Comparison of ENCODE assay signal across 24 cellular contexts in the genomic region with DNA sequence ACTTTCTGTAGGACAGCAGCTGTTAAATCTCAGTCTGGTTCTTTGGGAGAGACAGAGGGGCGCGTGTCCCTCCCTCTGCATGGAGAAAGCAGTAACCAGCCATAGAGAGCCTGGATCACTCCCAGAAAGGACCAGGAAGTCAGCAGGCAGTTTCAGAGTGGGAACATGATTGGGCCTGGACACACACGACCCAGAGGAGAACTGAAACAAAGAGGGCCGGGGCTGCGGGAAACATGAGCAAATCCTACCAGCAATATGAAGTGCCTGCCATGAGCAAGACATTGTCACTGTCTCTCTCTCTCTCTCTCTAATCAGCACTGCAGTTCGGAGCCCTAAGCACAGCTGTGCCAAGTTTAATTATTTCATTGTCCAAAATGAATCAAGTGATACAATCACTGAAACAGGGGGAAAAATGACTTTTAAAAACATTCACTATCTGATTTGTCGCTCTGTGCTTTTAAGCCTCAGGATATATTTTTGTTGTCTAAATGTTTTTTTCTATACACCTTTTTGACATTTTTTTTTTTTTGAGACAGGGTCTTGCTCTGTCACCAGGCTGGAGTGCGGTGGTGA. TPM values are rescaled to one million over a fixed set of nuclear protein-coding genes. Genes with fewer than 3 reads are reported as not detected.
DNase-seq lines count a peak whose midpoint lies in the region; ATAC-seq and TF ChIP-seq lines count a peak whose summit lies in the region.
"Had no signal": no experiment of that assay in that cellular context is flagged by ENCODE, and none has a peak within 500 bp of the region (broad histone marks: within the 10 kb centered on the region; RNA-seq: fewer than 3 reads in every experiment).

No MANE protein-coding gene starts in this region.

- TF ChIP-seq CTCF in fibroblast of pulmonary artery (IDR thresholded peaks at IDR 0.05; ENCODE audit: low read length, missing control alignments) (no peak), osteocyte (IDR thresholded peaks at IDR 0.05) (no peak)

- H3K9me3 Mint-ChIP-seq in osteocyte (ENCODE audit: unreplicated experiment) = no peaks in the 10 kb centered on the region
- H3K9me3 Mint-ChIP-seq: activated naive CD4-positive, alpha-beta T cell treated with anti-CD3 and anti-CD28 coated beads, Interleukin-2, amount 50 U/mL, for 24 hours; activated T-cell treated with anti-CD3 and anti-CD28 coated beads, Interleukin-2, amount 50 U/mL, for 72 hours had no signal

- H3K36me3 Mint-ChIP-seq in osteocyte (ENCODE audit: unreplicated experiment) = no peaks in the 10 kb centered on the region
- H3K36me3 Mint-ChIP-seq: activated naive CD4-positive, alpha-beta T cell treated with anti-CD3 and anti-CD28 coated beads, Interleukin-2, amount 50 U/mL, for 24 hours had no signal

- H3K27me3 Mint-ChIP-seq in osteocyte (ENCODE audit: unreplicated experiment) = peaks cover 6% of the 10 kb centered on the region

- no peak overlapping the region for H3K4me3 Mint-ChIP-seq in osteocyte (ENCODE audit: unreplicated experiment)
- H3K4me3 Mint-ChIP-seq: activated naive CD4-positive, alpha-beta T cell treated with anti-CD3 and anti-CD28 coated beads, Interleukin-2, amount 50 U/mL, for 24 hours; activated T-cell treated with anti-CD3 and anti-CD28 coated beads, Interleukin-2, amount 50 U/mL, for 72 hours had no signal

- no peaks in the 10 kb centered on the region for H3K4me1 Mint-ChIP-seq in osteocyte (ENCODE audit: unreplicated experiment)
- H3K4me1 Mint-ChIP-seq: activated naive CD4-positive, alpha-beta T cell treated with anti-CD3 and anti-CD28 coated beads, Interleukin-2, amount 50 U/mL, for 24 hours had no signal

- ATAC-seq in HG03571 (IDR thresholded peaks at IDR 0.05; ENCODE audit: unreplicated experiment) = no peak
- ATAC-seq: activated T-cell treated with anti-CD3 and anti-CD28 coated beads, Interleukin-2, amount 50 U/mL, for 72 hours; foreskin keratinocyte had no signal

- DNase-seq in Ammon's horn (ENCODE audit: low spot score) (peak; percentile 40), MV-4-11 (lab: John Stamatoyannopoulos, UW) (peak; percentile 88), fibroblast of pulmonary artery (ENCODE audit: low read depth) (peak; percentile 18), midbrain (lab: John Stamatoyannopoulos, UW) (peak; percentile 4), NCI-H1694 (lab: John Stamatoyannopoulos, UW) (no peak), NCI-H187 treated with DMSO at 0.1 percent for 48 hours (lab: John Stamatoyannopoulos, UW) (no peak), osteocyte (ENCODE audit: extremely low spot score, unreplicated experiment) (no peak)
- DNase-seq: activated CD4-positive, CD25-positive, alpha-beta regulatory T cell; activated T-cell treated with anti-CD3 and anti-CD28 coated beads, Interleukin-2, amount 50 U/mL, for 72 hours; colonic mucosa; COR-L47; foreskin keratinocyte; GM23248; NCI-H1417 treated with DMSO at 0.1 percent for 48 hours; NCI-H2171 treated with DMSO at 0.1 percent for 48 hours; NCI-H526 treated with DMSO at 0.1 percent for 48 hours; SHP77; stimulated activated naive CD4-positive, alpha-beta T cell had no signal

- no peak overlapping the region for H3K4me3 ChIP-seq in fibroblast of pulmonary artery (replicated peaks; ENCODE audit: low read depth, low read length)
- H3K4me3 ChIP-seq: colonic mucosa, GM23248, tibial nerve had no signal

- no peak overlapping the region for H3K27ac Mint-ChIP-seq in osteocyte (ENCODE audit: unreplicated experiment)
- H3K27ac Mint-ChIP-seq: activated naive CD4-positive, alpha-beta T cell treated with anti-CD3 and anti-CD28 coated beads, Interleukin-2, amount 50 U/mL, for 24 hours; activated T-cell treated with anti-CD3 and anti-CD28 coated beads, Interleukin-2, amount 50 U/mL, for 72 hours had no signal

RNA-seq across cellular contexts. Expression of gene MUC13, which starts 17.6 kb away (rescaled TPM):
- total RNA-seq in osteocyte = not detected in 2 replicates
- total RNA-seq: activated CD8-positive, alpha-beta memory T cell treated with anti-CD3 and anti-CD28 coated beads for 36 hours; activated T-cell treated with anti-CD3 and anti-CD28 coated beads, Interleukin-2, amount 50 U/mL, for 72 hours; foreskin keratinocyte; OCI-LY7; T-helper 2 cell treated with Interferon-gamma antibody and Interleukin-4, amounts not matched to agents 100 ng/mL and 5 ng/mL, for 36 hours; tibial nerve had no signal

RNA-seq across cellular contexts. Expression of gene ITGB5, which starts 29.8 kb away (rescaled TPM):
- total RNA-seq in osteocyte = 419 and 441 TPM in 2 replicates
- total RNA-seq: OCI-LY7; T-helper 2 cell treated with Interferon-gamma antibody and Interleukin-4, amounts not matched to agents 100 ng/mL and 5 ng/mL, for 36 hours had no signal

Comparison
In these comparisons a context has a peak if more than half of its experiments do, and no peak if none do; other contexts are left out.
1. DNase-seq: peak in Ammon's horn (single experiment), MV-4-11 (single experiment), fibroblast of pulmonary artery (single experiment) and midbrain (single experiment); none in NCI-H1694 (single experiment), NCI-H187 treated with DMSO at 0.1 percent for 48 hours (single experiment) and osteocyte (single experiment).